ENCODE assay signal across 1 cellular context in genomic region chr14:69291891-69292586, GRCh38.
TF ChIP-seq lines count a peak whose summit lies in the region.

No MANE protein-coding gene starts in this region.

TF ChIP-seq in H1, 55 proteins besides CTCF, POLR2A, EP300 and RAD21 (continued from another document):
- TF ChIP-seq, protein P1, sequence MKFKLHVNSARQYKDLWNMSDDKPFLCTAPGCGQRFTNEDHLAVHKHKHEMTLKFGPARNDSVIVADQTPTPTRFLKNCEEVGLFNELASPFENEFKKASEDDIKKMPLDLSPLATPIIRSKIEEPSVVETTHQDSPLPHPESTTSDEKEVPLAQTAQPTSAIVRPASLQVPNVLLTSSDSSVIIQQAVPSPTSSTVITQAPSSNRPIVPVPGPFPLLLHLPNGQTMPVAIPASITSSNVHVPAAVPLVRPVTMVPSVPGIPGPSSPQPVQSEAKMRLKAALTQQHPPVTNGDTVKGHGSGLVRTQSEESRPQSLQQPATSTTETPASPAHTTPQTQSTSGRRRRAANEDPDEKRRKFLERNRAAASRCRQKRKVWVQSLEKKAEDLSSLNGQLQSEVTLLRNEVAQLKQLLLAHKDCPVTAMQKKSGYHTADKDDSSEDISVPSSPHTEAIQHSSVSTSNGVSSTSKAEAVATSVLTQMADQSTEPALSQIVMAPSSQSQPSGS (IDR thresholded peaks at IDR 0.05; ENCODE audit: low read length) = no peak
- TF ChIP-seq, protein P2, sequence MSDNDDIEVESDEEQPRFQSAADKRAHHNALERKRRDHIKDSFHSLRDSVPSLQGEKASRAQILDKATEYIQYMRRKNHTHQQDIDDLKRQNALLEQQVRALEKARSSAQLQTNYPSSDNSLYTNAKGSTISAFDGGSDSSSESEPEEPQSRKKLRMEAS (IDR thresholded peaks at IDR 0.05) = no peak
- TF ChIP-seq TEAD4 (IDR thresholded peaks at IDR 0.05; ENCODE audit: low read depth, low read length) = 0 out of 2 replicates have a peak, but pooled peaks have one; percentile 3
